In the genomic region with DNA sequence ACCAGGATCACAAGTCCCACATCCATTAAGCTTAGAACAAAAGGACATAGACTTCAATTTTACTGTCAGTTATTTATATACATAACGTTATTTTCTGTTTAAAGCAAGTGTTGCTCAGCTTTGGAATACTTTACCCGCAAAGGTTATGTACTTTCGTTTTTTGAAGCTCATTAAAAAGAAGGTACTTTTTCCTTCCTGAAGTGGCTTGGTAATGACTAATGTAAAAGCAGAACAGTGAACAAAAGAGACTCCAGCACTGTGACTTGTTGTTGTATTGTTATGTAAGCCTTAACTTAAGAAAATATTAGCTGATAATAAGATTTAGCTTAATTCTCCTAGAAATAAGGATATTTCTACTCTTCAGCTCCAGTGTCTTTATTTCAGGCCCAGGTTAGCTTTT, we compare ENCODE assay signal across 14 cellular contexts.
DNase-seq lines count a peak whose midpoint lies in the region; ATAC-seq, FAIRE-seq and TF ChIP-seq lines count a peak whose summit lies in the region.
"Had no signal": no experiment of that assay in that cellular context is flagged by ENCODE, and none has a peak within 500 bp of the region (broad histone marks: within the 10 kb centered on the region; RNA-seq: fewer than 3 reads in every experiment).

No MANE protein-coding gene starts in this region.

- no peak for FAIRE-seq in H54 (lab: Jason Lieb, UNC)

- H3K27ac Mint-ChIP-seq in activated B cell treated with CpG ODN at 0.5 μM for 24 hours: peak overlapping the region; percentile 30
- H3K27ac Mint-ChIP-seq: activated naive CD4-positive, alpha-beta T cell treated with anti-CD3 and anti-CD28 coated beads, Interleukin-2, amount 50 U/mL, for 72 hours; dendritic cell treated with granulocyte-macrophage colony-stimulating factor and Interleukin-4, amounts not matched to agents 40 ng/mL and 50 ng/mL, for 4 days had no signal

- no peak for TF ChIP-seq CTCF in activated B cell treated with CpG ODN at 0.5 μM for 24 hours (IDR thresholded peaks at IDR 0.05)

- CTCF ChIA-PET in activated B cell treated with CpG ODN at 0.5 μM for 24 hours (lab: Charles Lee): no interaction called here

- POLR2A ChIA-PET in activated B cell treated with CpG ODN at 0.5 μM for 24 hours (lab: Charles Lee): no interaction called here

- H3K27me3 Mint-ChIP-seq in activated B cell treated with CpG ODN at 0.5 μM for 24 hours: no peaks in the 10 kb centered on the region
- H3K27me3 Mint-ChIP-seq: dendritic cell treated with granulocyte-macrophage colony-stimulating factor and Interleukin-4, amounts not matched to agents 40 ng/mL and 50 ng/mL, for 4 days had no signal

- intact Hi-C loops in activated B cell treated with CpG ODN at 0.5 μM for 24 hours (cut with micrococcal nuclease): no loop called here

- no peak for DNase-seq in activated B cell treated with CpG ODN at 0.5 μM for 24 hours
- DNase-seq in H54 (ENCODE audit: insufficient read length, low spot score): no peak
- no peak for DNase-seq in middle frontal gyrus (ENCODE audit: extremely low spot score, low spot score)
- DNase-seq in SHP77 (lab: John Stamatoyannopoulos, UW): no peak
- DNase-seq in Ammon's horn (ENCODE audit: low spot score): no peak
- DNase-seq: foreskin keratinocyte, left ventricle myocardium superior, ovary, tibial artery had no signal

- peaks cover 4% of the 10 kb centered on the region for H3K9me3 Mint-ChIP-seq in activated B cell treated with CpG ODN at 0.5 μM for 24 hours

- no peak for TF ChIP-seq POLR2A in H54 (IDR thresholded peaks at IDR 0.05; ENCODE audit: low read depth, low read length)

- ATAC-seq in GM18517 (IDR thresholded peaks at IDR 0.05; ENCODE audit: unreplicated experiment) (peak; percentile 55), GM21423 (IDR thresholded peaks at IDR 0.05; ENCODE audit: unreplicated experiment) (peak; percentile 60), HG03064 (IDR thresholded peaks at IDR 0.05; ENCODE audit: low read depth, unreplicated experiment) (peak; percentile 54), activated B cell treated with CpG ODN at 0.5 μM for 24 hours (ENCODE audit: low read depth) (no peak)
- ATAC-seq: foreskin keratinocyte had no signal

- H3K4me1 Mint-ChIP-seq in activated B cell treated with CpG ODN at 0.5 μM for 24 hours: peaks cover 5% of the 10 kb centered on the region

- H3K4me3 Mint-ChIP-seq in activated B cell treated with CpG ODN at 0.5 μM for 24 hours: no peak overlapping the region
- H3K4me3 Mint-ChIP-seq: dendritic cell treated with granulocyte-macrophage colony-stimulating factor and Interleukin-4, amounts not matched to agents 40 ng/mL and 50 ng/mL, for 4 days had no signal

- no peaks in the 10 kb centered on the region for H3K36me3 Mint-ChIP-seq in activated B cell treated with CpG ODN at 0.5 μM for 24 hours (ENCODE audit: low read depth)
